Comparison of ENCODE assay signal across 1 cellular context in the genomic region with DNA sequence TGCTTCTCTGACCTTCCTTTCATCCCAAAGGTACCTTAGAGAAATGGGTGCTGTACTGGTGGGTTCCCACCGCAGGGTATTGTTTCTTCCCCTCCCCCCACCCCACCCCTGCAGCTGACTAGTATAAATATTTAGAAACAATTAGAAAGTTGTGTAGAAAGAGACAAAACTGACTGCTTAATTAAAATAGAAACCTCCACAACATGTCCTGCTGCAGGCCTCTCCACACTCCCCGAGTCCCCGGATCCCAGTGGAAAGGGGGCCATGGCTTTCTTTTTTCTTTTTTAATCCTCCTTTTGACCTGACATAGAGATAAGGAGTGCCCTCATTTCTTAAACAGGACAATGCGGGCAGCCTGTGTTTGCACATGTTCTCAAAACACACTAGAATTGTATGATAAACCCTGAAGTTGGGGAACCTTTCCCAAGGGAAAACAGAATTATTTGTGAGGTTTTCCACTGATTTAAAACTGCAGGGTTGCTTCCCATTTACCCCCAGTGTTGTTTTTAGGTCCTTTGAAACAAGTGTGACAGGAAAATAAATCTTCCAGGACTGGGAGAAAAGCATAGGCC.
TF ChIP-seq lines count a peak whose summit lies in the region.

No MANE protein-coding gene starts in this region.

TF ChIP-seq in A549, 52 proteins besides CTCF, POLR2A, EP300 and RAD21 (continued from another document):
- TF ChIP-seq, protein P1, sequence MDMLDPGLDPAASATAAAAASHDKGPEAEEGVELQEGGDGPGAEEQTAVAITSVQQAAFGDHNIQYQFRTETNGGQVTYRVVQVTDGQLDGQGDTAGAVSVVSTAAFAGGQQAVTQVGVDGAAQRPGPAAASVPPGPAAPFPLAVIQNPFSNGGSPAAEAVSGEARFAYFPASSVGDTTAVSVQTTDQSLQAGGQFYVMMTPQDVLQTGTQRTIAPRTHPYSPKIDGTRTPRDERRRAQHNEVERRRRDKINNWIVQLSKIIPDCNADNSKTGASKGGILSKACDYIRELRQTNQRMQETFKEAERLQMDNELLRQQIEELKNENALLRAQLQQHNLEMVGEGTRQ (IDR thresholded peaks at IDR 0.05) = no peak
